ENCODE assay signal across 5 cellular contexts in the genomic region with DNA sequence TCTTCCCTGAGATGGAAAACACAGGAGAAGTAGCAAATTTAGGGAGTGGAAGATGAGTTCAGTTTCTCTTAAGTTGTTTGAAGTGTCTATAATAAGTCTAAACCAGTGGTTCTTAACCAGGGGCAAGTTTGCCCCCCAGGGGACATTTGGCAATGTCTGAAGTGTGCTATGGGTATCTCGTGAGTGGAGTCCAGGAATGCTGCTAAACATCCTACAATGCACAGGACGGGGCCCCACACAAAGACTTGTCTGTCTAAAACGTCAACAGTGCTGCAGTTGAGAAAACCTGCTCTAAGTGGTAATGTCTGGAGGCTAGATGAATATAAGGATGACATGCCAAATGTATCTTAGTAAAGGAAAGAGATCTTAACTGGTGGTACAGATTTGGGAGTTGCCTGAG. TPM values are rescaled to one million over a fixed set of nuclear protein-coding genes. Genes with fewer than 3 reads are reported as not detected.
"Had no signal": no experiment of that assay in that cellular context is flagged by ENCODE, and none has a peak within 500 bp of the region (broad histone marks: within the 10 kb centered on the region; RNA-seq: fewer than 3 reads in every experiment).

No MANE protein-coding gene starts in this region.

RNA-seq across cellular contexts. Expression of gene FBXW10, which starts 37.9 kb away (rescaled TPM):
- total RNA-seq: suprapubic skin, thoracic aorta, tibial nerve, upper lobe of right lung, urinary bladder had no signal
